ENCODE assay signal across 18 cellular contexts in genomic region chr12:52005218-52005902, GRCh38. TPM values are rescaled to one million over a fixed set of nuclear protein-coding genes. Genes with fewer than 3 reads are reported as not detected.
DNase-seq lines count a peak whose midpoint lies in the region; ATAC-seq and TF ChIP-seq lines count a peak whose summit lies in the region.
"Had no signal": no experiment of that assay in that cellular context is flagged by ENCODE, and none has a peak within 500 bp of the region (broad histone marks: within the 10 kb centered on the region; RNA-seq: fewer than 3 reads in every experiment).

No MANE protein-coding gene starts in this region.

- peak overlapping the region; percentile 53; the same call in 1 of the 2 replicates for H3K4me3 ChIP-seq in HUES64 (ENCODE audit: low read length)
- peak overlapping the region in 5 of 59 donors; percentile 63 to 74 (median 74) for H3K4me3 ChIP-seq in dorsolateral prefrontal cortex

- peaks cover 12% of the 10 kb centered on the region for H3K4me1 ChIP-seq in HUES64 (ENCODE audit: insufficient read depth, low read length)

- TF ChIP-seq CTCF in CD14-positive monocyte (IDR thresholded peaks at IDR 0.05) (no peak), dorsolateral prefrontal cortex (IDR thresholded peaks at IDR 0.05 in 54 of 56, conservative IDR thresholded peaks at IDR 0.05 in 2 of 56; ENCODE audit: low read depth in 1 of 56, partially characterized antibody in 56 of 56) (no peak), neural crest cell (conservative IDR thresholded peaks at IDR 0.05) (no peak), GM13976 (IDR thresholded peaks at IDR 0.05; ENCODE audit: borderline replicate concordance, control extremely low read depth, extremely low read depth, insufficient read depth, missing control alignments) (no peak), omental fat pad (IDR thresholded peaks at IDR 0.05) (no peak)

- H3K4me3 Mint-ChIP-seq in CD14-positive monocyte: peak overlapping the region; percentile 83 to 94
- H3K4me3 Mint-ChIP-seq in neural crest cell: peak overlapping the region; percentile 95

- ATAC-seq in omental fat pad (ENCODE audit: low FRiP score): no peak
- no peak for ATAC-seq in GM21526 (IDR thresholded peaks at IDR 0.05; ENCODE audit: low FRiP score, unreplicated experiment)

- no peaks in the 10 kb centered on the region for H3K9me3 ChIP-seq in HUES64 (ENCODE audit: insufficient read depth, low read depth, low read length)
- H3K9me3 ChIP-seq: esophagus squamous epithelium, SJCRH30 had no signal

- peaks cover 56% of the 10 kb centered on the region for H3K4me1 Mint-ChIP-seq in CD14-positive monocyte
- H3K4me1 Mint-ChIP-seq in neural crest cell: peaks cover 47% of the 10 kb centered on the region

- intact Hi-C loops in CD14-positive monocyte (cut with micrococcal nuclease): no loop called here
- intact Hi-C loops in dorsolateral prefrontal cortex (cut with DNase I): no loop called here

- H3K27me3 Mint-ChIP-seq in CD14-positive monocyte (ENCODE audit: low read depth in 3 of 3): peaks cover 30 to 52% (median 44%) of the 10 kb centered on the region in 3 donors
- peaks cover 48% of the 10 kb centered on the region for H3K27me3 Mint-ChIP-seq in neural crest cell (ENCODE audit: low read depth)

- DNase-seq in CD14-positive monocyte (ENCODE audit: low spot score) (no peak), dorsolateral prefrontal cortex (no peak), neural crest cell (ENCODE audit: low read depth, low spot score) (no peak), GM13976 (ENCODE audit: low spot score) (no peak), omental fat pad (ENCODE audit: low spot score) (no peak), NK-92 (lab: John Stamatoyannopoulos, UW; ENCODE audit: unreplicated experiment) (no peak)
- DNase-seq: activated CD4-positive, alpha-beta T cell treated with anti-CD3 and anti-CD28 coated beads, Interleukin-2, amount 10 ng/mL, durations not matched to agents 24 days and 14 days; activated effector memory CD4-positive, alpha-beta T cell treated with Interleukin-2 at 50 U/mL for 16 hours; brain microvascular endothelial cell; DMS153; esophagus squamous epithelium; NCI-H446; SJCRH30; stimulated activated naive CD4-positive, alpha-beta T cell; T-helper 9 cell had no signal

- in situ Hi-C loops in GM13976 (cut with MboI; ENCODE audit: low sequenced_read_pairs, unreplicated experiment): no loop called here

- H3K27ac Mint-ChIP-seq in CD14-positive monocyte (peak overlapping the region; percentile 23 to 94 (median 88)), neural crest cell (ENCODE audit: unreplicated experiment) (no peak overlapping the region)
- H3K27ac Mint-ChIP-seq: activated CD4-positive, alpha-beta T cell treated with anti-CD3 and anti-CD28 coated beads, Interleukin-2, amount 10 ng/mL, durations not matched to agents 24 days and 14 days had no signal

- peaks cover 26 to 33% of the 10 kb centered on the region in 2 donors for H3K36me3 Mint-ChIP-seq in CD14-positive monocyte
- no peaks in the 10 kb centered on the region for H3K36me3 Mint-ChIP-seq in neural crest cell (ENCODE audit: low read depth)

- peaks cover 0 to 14% (median 8%) of the 10 kb centered on the region in 7 donors for H3K9me3 Mint-ChIP-seq in CD14-positive monocyte
- H3K9me3 Mint-ChIP-seq in neural crest cell: no peaks in the 10 kb centered on the region
- H3K9me3 Mint-ChIP-seq: activated CD4-positive, alpha-beta T cell treated with anti-CD3 and anti-CD28 coated beads, Interleukin-2, amount 10 ng/mL, durations not matched to agents 24 days and 14 days had no signal

- H3K9ac ChIP-seq in HUES64 (ENCODE audit: low read depth, low read length): no peak overlapping the region
- H3K9ac ChIP-seq: parathyroid adenoma had no signal

- peaks cover 48% of the 10 kb centered on the region for H3K27me3 ChIP-seq in HUES64 (ENCODE audit: insufficient read depth, low read length)
- peaks cover 0 to 13% (median 0%) of the 10 kb centered on the region in 45 donors for H3K27me3 ChIP-seq in dorsolateral prefrontal cortex
- H3K27me3 ChIP-seq: SJCRH30 had no signal

- H3K36me3 ChIP-seq in HUES64 (ENCODE audit: insufficient read depth, low read length): no peaks in the 10 kb centered on the region
- H3K36me3 ChIP-seq: brain microvascular endothelial cell, SJCRH30 had no signal

- WGBS in HUES64: 86% methylated on average over 9 of the region's 10 CpGs

- H3K27ac ChIP-seq in HUES64 (ENCODE audit: low read depth, low read length): no peak overlapping the region
- peak overlapping the region in 47 of 59 donors; percentile 7 to 95 (median 66) for H3K27ac ChIP-seq in dorsolateral prefrontal cortex
- H3K27ac ChIP-seq: brain microvascular endothelial cell, parathyroid adenoma, SJCRH30 had no signal

RNA-seq across cellular contexts. Expression of gene TAMALIN, which starts 1.4 kb away (rescaled TPM):
- 1 to 10 TPM in 1 of 2 donors, under 1 TPM in 1; 0.63 to 1.6 TPM for polyA plus RNA-seq in CD14-positive monocyte
- 3.0 TPM for polyA plus RNA-seq in HUES64 (2013, experiment 1 of 2)
- polyA plus RNA-seq in HUES64 (2013, experiment 2 of 2): 3.4 TPM
- total RNA-seq in dorsolateral prefrontal cortex (100 to 1,000 TPM in 3 of 120 experiments, 10 to 100 TPM in 117; 27.0 to 168 (median 54.0) TPM), neural crest cell (23.2 and 24.2 TPM in 2 replicates), omental fat pad (10 to 100 TPM; 19.0 to 67.9 (median 29.5) TPM)

RNA-seq across cellular contexts. Expression of gene NR4A1, which starts 45.9 kb away (rescaled TPM):
- 10 to 100 TPM; 10.1 to 41.4 TPM for polyA plus RNA-seq in CD14-positive monocyte
- polyA plus RNA-seq in HUES64 (2013, experiment 1 of 2): 10.8 TPM
- polyA plus RNA-seq in HUES64 (2013, experiment 2 of 2): 15.4 TPM
- total RNA-seq in dorsolateral prefrontal cortex (100 to 1,000 TPM in 5 of 120 experiments, 10 to 100 TPM in 115; 13.1 to 194 (median 28.9) TPM), neural crest cell (51.0 and 52.8 TPM in 2 replicates), omental fat pad (1,000 to 10,000 TPM in 1 of 4 donors, 100 to 1,000 TPM in 2, 10 to 100 TPM in 1; 74.9 to 1,106 (median 350) TPM)

RNA-seq across cellular contexts. Expression of gene ACVR1B, which starts 53.9 kb away (rescaled TPM):
- polyA plus RNA-seq in CD14-positive monocyte: 1 to 10 TPM; 1.8 to 3.9 TPM
- 11.8 TPM for polyA plus RNA-seq in HUES64 (2013, experiment 1 of 2)
- polyA plus RNA-seq in HUES64 (2013, experiment 2 of 2): 14.5 TPM
- total RNA-seq in dorsolateral prefrontal cortex (10 to 100 TPM; 29.2 to 90.8 (median 62.6) TPM), neural crest cell (30.5 and 34.3 TPM in 2 replicates), omental fat pad (10 to 100 TPM; 15.9 to 42.2 (median 20.5) TPM)
